Comparison of ENCODE assay signal across 8 cellular contexts in genomic region chr2:196925768-196926561, GRCh38. TPM values are rescaled to one million over a fixed set of nuclear protein-coding genes. Genes with fewer than 3 reads are reported as not detected.
DNase-seq lines count a peak whose midpoint lies in the region; ATAC-seq and TF ChIP-seq lines count a peak whose summit lies in the region.

No MANE protein-coding gene starts in this region.

- H4K5ac ChIP-seq in mesendoderm (ENCODE audit: low read length): no peak overlapping the region

- H3K36me3 Mint-ChIP-seq in effector memory CD8-positive, alpha-beta T cell (ENCODE audit: insufficient read depth): peaks cover 16% of the 10 kb centered on the region

- H2BK15ac ChIP-seq in mesendoderm (replicated peaks; ENCODE audit: low read depth): no peak overlapping the region

- no peaks in the 10 kb centered on the region for H3K9me3 ChIP-seq in stomach

- peak overlapping the region; percentile 59 for H3K4me2 ChIP-seq in mesendoderm (ENCODE audit: low read length)

- peak; percentile 20 for DNase-seq in SKM-1 treated with dmso at 0.1 percent for 144 hours (lab: John Stamatoyannopoulos, UW; ENCODE audit: unreplicated experiment)
- DNase-seq in SKM-1 (lab: John Stamatoyannopoulos, UW; ENCODE audit: unreplicated experiment): no peak
- peak; percentile 82 for DNase-seq in NCI-H1105 (lab: John Stamatoyannopoulos, UW)
- DNase-seq in activated CD4-positive, alpha-beta T cell treated with anti-CD3 and anti-CD28 coated beads, Interleukin-2, amount 50 U/mL, for 24 hours (ENCODE audit: low read depth in 1 of 2, low spot score in 1 of 2): peak; percentile 10 to 12
- peak in 2 of 3 experiments; percentile 4 to 7 for DNase-seq in effector memory CD8-positive, alpha-beta T cell
- DNase-seq in mesendoderm: peak; percentile 74
- DNase-seq in stomach: peak; percentile 27

- peak overlapping the region; percentile 91 for H3K9ac ChIP-seq in mesendoderm (ENCODE audit: low read length)

- no peaks in the 10 kb centered on the region for H3K9me3 Mint-ChIP-seq in effector memory CD8-positive, alpha-beta T cell

- no peak for TF ChIP-seq EP300 in stomach (IDR thresholded peaks at IDR 0.05)

- peak overlapping the region; percentile 90 to 95 for H3K4me3 Mint-ChIP-seq in effector memory CD8-positive, alpha-beta T cell

- peak overlapping the region; percentile 98 for H3K56ac ChIP-seq in mesendoderm (ENCODE audit: low read length)

- peaks cover 15 to 25% of the 10 kb centered on the region in 2 donors for H3K4me1 Mint-ChIP-seq in effector memory CD8-positive, alpha-beta T cell (ENCODE audit: low read depth in 2 of 2)

- H3K27ac ChIP-seq in mesendoderm (ENCODE audit: low read depth, low read length): peak overlapping the region; percentile 97
- peak overlapping the region; percentile 83 to 92 (median 90) for H3K27ac ChIP-seq in stomach

- H3K27ac Mint-ChIP-seq in effector memory CD8-positive, alpha-beta T cell: peak overlapping the region; percentile 88 to 92

- H2BK5ac ChIP-seq in mesendoderm (ENCODE audit: low read length): peak overlapping the region; percentile 83

- no peak overlapping the region for H4K8ac ChIP-seq in mesendoderm (ENCODE audit: low read depth, low read length)

- H2BK120ac ChIP-seq in mesendoderm (ENCODE audit: low read depth, low read length): no peak overlapping the region

- peaks cover 2% of the 10 kb centered on the region for H3K4me1 ChIP-seq in mesendoderm (ENCODE audit: control insufficient read depth, low read depth, low read length)
- peaks cover 0 to 32% (median 20%) of the 10 kb centered on the region in 4 donors for H3K4me1 ChIP-seq in stomach

- H3K23ac ChIP-seq in mesendoderm (ENCODE audit: low read length): peak overlapping the region; percentile 89

- H3K27me3 ChIP-seq in mesendoderm (ENCODE audit: insufficient read depth, low read length, poor library complexity) (no peaks in the 10 kb centered on the region), stomach (no peaks in the 10 kb centered on the region)

- no peak for TF ChIP-seq CTCF in stomach (IDR thresholded peaks at IDR 0.05)

- no peaks in the 10 kb centered on the region for H3K79me1 ChIP-seq in mesendoderm (ENCODE audit: low read length)

- H3K18ac ChIP-seq in mesendoderm (ENCODE audit: low read length): peak overlapping the region; percentile 72

- H3K4me3 ChIP-seq in mesendoderm (ENCODE audit: low read length) (peak overlapping the region; percentile 88), stomach (peak overlapping the region; percentile 78 to 92 (median 80))

- H2AK5ac ChIP-seq in mesendoderm (ENCODE audit: low read length): no peak overlapping the region

- no peaks in the 10 kb centered on the region for H3K27me3 Mint-ChIP-seq in effector memory CD8-positive, alpha-beta T cell

- intact Hi-C loops in stomach (cut with DNase I; ENCODE audit: low total_unique reads): no loop called here

- H3K79me2 ChIP-seq in mesendoderm (ENCODE audit: control insufficient read depth, insufficient read depth, low read length): peaks cover 20% of the 10 kb centered on the region

- ATAC-seq in HG02610 (IDR thresholded peaks at IDR 0.05; ENCODE audit: unreplicated experiment): peak; percentile 18
- ATAC-seq in effector memory CD8-positive, alpha-beta T cell (replicated peaks): peak; percentile 5

- H3K4ac ChIP-seq in mesendoderm (ENCODE audit: low read depth, low read length): no peak overlapping the region

- H3K36me3 ChIP-seq in mesendoderm (ENCODE audit: control insufficient read depth, insufficient read depth, low read length) (no peaks in the 10 kb centered on the region), stomach (no peaks in the 10 kb centered on the region)

- WGBS in mesendoderm (ENCODE audit: extremely low coverage, insufficient coverage, low lambda C conversion rate): no CpG with 5 or more reads among the region's 37 CpGs
- WGBS in stomach, 5 donors: 0 to 1% (median 0%) methylated on average over 37 of the region's 37 CpGs

- TF ChIP-seq POLR2A in stomach (IDR thresholded peaks at IDR 0.05): no peak

RNA-seq across cellular contexts. Expression of gene PGAP1, which starts 0.5 kb away (rescaled TPM):
- 6.5 TPM for polyA plus RNA-seq in mesendoderm (2013, experiment 1 of 2)
- polyA plus RNA-seq in mesendoderm (2013, experiment 2 of 2): 6.4 TPM
- 10 to 100 TPM in 2 of 5 donors, 1 to 10 TPM in 3; 1.7 to 56.9 (median 9.3) TPM for total RNA-seq in stomach
- polyA plus RNA-seq in stomach: 1 to 10 TPM in 1 of 3 donors, under 1 TPM in 2; 0.56 to 1.6 (median 0.76) TPM
